ENCODE assay signal across 14 cellular contexts in the genomic region with DNA sequence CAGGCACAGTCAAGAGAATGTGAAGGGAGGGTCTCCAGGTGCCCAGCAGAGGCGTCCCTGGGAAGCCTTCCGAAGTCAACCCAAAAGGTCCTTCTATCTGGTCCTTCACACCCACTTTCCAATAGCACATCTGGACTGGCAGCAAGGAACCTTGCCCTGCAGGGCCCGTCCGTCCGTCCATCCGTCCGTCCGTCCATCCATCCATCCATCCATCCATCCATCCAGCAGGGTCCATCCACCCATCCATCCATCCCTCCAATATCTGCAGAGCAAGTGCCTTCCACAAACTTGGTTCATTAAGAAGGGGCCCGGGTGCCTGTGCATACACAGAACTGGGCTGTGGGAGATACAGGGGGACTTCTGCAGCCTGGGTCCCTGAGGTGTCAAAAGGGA. TPM values are rescaled to one million over a fixed set of nuclear protein-coding genes. Genes with fewer than 3 reads are reported as not detected.
DNase-seq lines count a peak whose midpoint lies in the region; ATAC-seq and TF ChIP-seq lines count a peak whose summit lies in the region.
"Had no signal": no experiment of that assay in that cellular context is flagged by ENCODE, and none has a peak within 500 bp of the region (broad histone marks: within the 10 kb centered on the region; RNA-seq: fewer than 3 reads in every experiment).

No MANE protein-coding gene starts in this region.

- CTCF ChIA-PET in HEK293 (lab: Yijun Ruan, JAX) = interaction anchor here (0.6 to 6.7 kb wide), 14 partner anchors 12 to 681 kb away, joined by 3 to 49 read pairs (median 4); no protein-coding TSS in a partner anchor

- H3K9me3 ChIP-seq in HEK293 (ENCODE audit: control insufficient read depth, insufficient read depth, low read depth, low read length) (no peaks in the 10 kb centered on the region), Karpas-422 (ENCODE audit: low read length) (no peaks in the 10 kb centered on the region), gastroesophageal sphincter (no peaks in the 10 kb centered on the region), gastrocnemius medialis (no peaks in the 10 kb centered on the region)
- H3K9me3 ChIP-seq: adrenal gland, BLaER1, body of pancreas, mucosa of descending colon had no signal

- POLR2A ChIA-PET in HEK293 (lab: Yijun Ruan, JAX) = no interaction called here

- H3K27ac ChIP-seq in HEK293 (ENCODE audit: extremely low read depth, low read depth, low read length) (no peak overlapping the region), Karpas-422 (ENCODE audit: low read length) (no peak overlapping the region), gastroesophageal sphincter (peak overlapping the region in 3 of 4 donors; percentile 76 to 94 (median 92)), gastrocnemius medialis (peak overlapping the region; percentile 35 to 68 (median 60))
- H3K27ac ChIP-seq: BLaER1, foreskin keratinocyte, PC-9 had no signal

- in situ Hi-C loops in gastrocnemius medialis (cut with MboI; ENCODE audit: low sequenced_read_pairs in 4 of 4) = loop anchor here (10.0 kb wide), 2 partner anchors 365 to 375 kb away; no protein-coding TSS in a partner anchor

- peaks cover 31% of the 10 kb centered on the region; the same call in 1 of the 2 replicates for H4K20me1 ChIP-seq in Karpas-422 (ENCODE audit: insufficient read depth, low read depth, low read length)

- TF ChIP-seq POLR2A in gastroesophageal sphincter (IDR thresholded peaks at IDR 0.05) (no peak), gastrocnemius medialis (IDR thresholded peaks at IDR 0.05) (no peak)

- no peaks in the 10 kb centered on the region for H3K79me2 ChIP-seq in Karpas-422 (ENCODE audit: low read length)

- no peak for TF ChIP-seq CTCF in HEK293 (tag by site-specific recombination; IDR thresholded peaks at IDR 0.05)
- no peak for TF ChIP-seq CTCF in gastroesophageal sphincter (IDR thresholded peaks at IDR 0.05)
- no peak for TF ChIP-seq CTCF in gastrocnemius medialis (IDR thresholded peaks at IDR 0.05 in 4 of 5, conservative IDR thresholded peaks at IDR 0.05 in 1 of 5)

- 89% methylated on average over 6 of the region's 9 CpGs; no CpG with 5 or more reads in 1 of the 2 donors for WGBS in gastroesophageal sphincter (ENCODE audit: low coverage in 1 of 2), 2 donors

- H3K4me3 ChIP-seq in HEK293 (ENCODE audit: low read depth, low read length) = no peak overlapping the region
- H3K4me3 ChIP-seq in Karpas-422 (ENCODE audit: low read length) = no peak overlapping the region
- H3K4me3 ChIP-seq in gastroesophageal sphincter = no peak overlapping the region
- H3K4me3 ChIP-seq in gastrocnemius medialis = no peak overlapping the region
- H3K4me3 ChIP-seq: adrenal gland, BLaER1, body of pancreas, mucosa of descending colon, PC-9 had no signal

- no peak overlapping the region for H3K9ac ChIP-seq in Karpas-422 (ENCODE audit: low read length)
- H3K9ac ChIP-seq: BLaER1 had no signal

- no peak overlapping the region for H2AFZ ChIP-seq in Karpas-422 (ENCODE audit: low read length)
- H2AFZ ChIP-seq: PC-9 had no signal

- H3K36me3 ChIP-seq in HEK293 (ENCODE audit: control insufficient read depth in 2 of 2, insufficient read depth in 1 of 2, low read length in 2 of 2) (peaks cover 0 to 21% of the 10 kb centered on the region in 2 experiments; a peak in 2 of 3 replicates), Karpas-422 (ENCODE audit: insufficient read depth, low read length) (peaks cover 7% of the 10 kb centered on the region), gastroesophageal sphincter (peaks cover 0 to 26% of the 10 kb centered on the region in 2 donors), gastrocnemius medialis (peaks cover 0 to 19% of the 10 kb centered on the region in 2 donors)

- H3K27me3 ChIP-seq in Karpas-422 (ENCODE audit: low read length) (no peaks in the 10 kb centered on the region), gastroesophageal sphincter (no peaks in the 10 kb centered on the region), gastrocnemius medialis (no peaks in the 10 kb centered on the region)
- H3K27me3 ChIP-seq: adrenal gland, BLaER1, body of pancreas, foreskin keratinocyte had no signal

- TF ChIP-seq EP300 in gastroesophageal sphincter (IDR thresholded peaks at IDR 0.05) = no peak

- no peaks in the 10 kb centered on the region for H3K9me2 ChIP-seq in Karpas-422 (replicated peaks; ENCODE audit: insufficient read depth, low read length)

- no peaks in the 10 kb centered on the region for H3K4me1 ChIP-seq in HEK293 (ENCODE audit: control insufficient read depth, insufficient read depth, low read length)
- H3K4me1 ChIP-seq in Karpas-422 (ENCODE audit: low read length) = no peaks in the 10 kb centered on the region
- H3K4me1 ChIP-seq in gastroesophageal sphincter = peaks cover 0 to 76% (median 20%) of the 10 kb centered on the region in 3 donors
- H3K4me1 ChIP-seq in gastrocnemius medialis = peaks cover 24 to 39% of the 10 kb centered on the region in 2 donors

- intact Hi-C loops in gastrocnemius medialis (cut with DNase I; ENCODE audit: low total_unique reads) = loop anchor here (1.0 to 2.0 kb wide), 2 partner anchors 367 to 374 kb away; no protein-coding TSS in a partner anchor
- intact Hi-C loops in head of caudate nucleus (cut with DNase I) = no loop called here

- DNase-seq in Karpas-422 (peak; percentile 55), gastrocnemius medialis (no peak), head of caudate nucleus (no peak), MV-4-11 (lab: John Stamatoyannopoulos, UW) (no peak), foreskin melanocyte (no peak)
- DNase-seq: cerebellar nuclear complex had no signal

- no peak overlapping the region for H3K4me2 ChIP-seq in Karpas-422 (ENCODE audit: low read depth, low read length, poor library complexity, severe bottlenecking)

- no peak for ATAC-seq in gastroesophageal sphincter
- peak in 1 of 2 donors; percentile 4 for ATAC-seq in gastrocnemius medialis

TF ChIP-seq in HEK293, 187 proteins besides CTCF, POLR2A, EP300 and RAD21:
- TF ChIP-seq ZNF366 (tag by site-specific recombination; conservative IDR thresholded peaks at IDR 0.05) (peak; percentile 71), ZNF140 (tag by site-specific recombination; IDR thresholded peaks at IDR 0.05) (no peak), BCL11A (tag by site-specific recombination; IDR thresholded peaks at IDR 0.05; ENCODE audit: low read depth) (0 out of 2 replicates have a peak, but pooled peaks have one; percentile 24), ZNF548 (tag by site-specific recombination; IDR thresholded peaks at IDR 0.05) (no peak)
- TF ChIP-seq, protein P1, sequence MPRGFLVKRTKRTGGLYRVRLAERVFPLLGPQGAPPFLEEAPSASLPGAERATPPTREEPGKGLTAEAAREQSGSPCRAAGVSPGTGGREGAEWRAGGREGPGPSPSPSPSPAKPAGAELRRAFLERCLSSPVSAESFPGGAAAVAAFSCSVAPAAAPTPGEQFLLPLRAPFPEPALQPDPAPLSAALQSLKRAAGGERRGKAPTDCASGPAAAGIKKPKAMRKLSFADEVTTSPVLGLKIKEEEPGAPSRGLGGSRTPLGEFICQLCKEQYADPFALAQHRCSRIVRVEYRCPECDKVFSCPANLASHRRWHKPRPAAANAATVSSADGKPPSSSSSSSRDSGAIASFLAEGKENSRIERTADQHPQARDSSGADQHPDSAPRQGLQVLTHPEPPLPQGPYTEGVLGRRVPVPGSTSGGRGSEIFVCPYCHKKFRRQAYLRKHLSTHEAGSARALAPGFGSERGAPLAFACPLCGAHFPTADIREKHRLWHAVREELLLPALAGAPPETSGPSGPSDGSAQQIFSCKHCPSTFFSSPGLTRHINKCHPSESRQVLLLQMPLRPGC (tag by site-specific recombination; IDR thresholded peaks at IDR 0.05) = no peak

RNA-seq across cellular contexts. Expression of a gene that starts 31.6 kb away (rescaled TPM):
- not detected in 2 replicates for total RNA-seq in Karpas-422 (2014; rRNA removed; shearing (Covaris generic); ENCODE audit: low replicate concordance)
- total RNA-seq in gastroesophageal sphincter (1 to 10 TPM; 5.8 to 9.8 (median 6.7) TPM), gastrocnemius medialis (1 to 10 TPM in 1 of 4 donors, under 1 TPM in 3; 0.56 to 2.9 (median 0.68) TPM)

Comparison
In these comparisons a context has a peak if more than half of its experiments do, and no peak if none do; other contexts are left out.
1. H3K27ac ChIP-seq: peak in gastroesophageal sphincter (3 of 4) and gastrocnemius medialis (4 of 4); none in HEK293 (single experiment) and Karpas-422 (single experiment).